2 cellular contexts compared by ENCODE assay signal in genomic region chr14:81423504-81423903, GRCh38.
A peak's percentile ranks its signal among the peaks of the same experiment; 100 is the strongest.
TF ChIP-seq lines count a peak whose summit lies in the region.

No MANE protein-coding gene starts in this region.

TF ChIP-seq in liver, 16 proteins besides CTCF, POLR2A, EP300 and RAD21 (continued from another document):
- TF ChIP-seq ZBTB33 (IDR thresholded peaks at IDR 0.05) = no peak
- peak in 1 of 2 donors; percentile 63 for TF ChIP-seq EGR1 (IDR thresholded peaks at IDR 0.05; ENCODE audit: low read depth in 2 of 2)
- TF ChIP-seq SP1 (IDR thresholded peaks at IDR 0.05) = peak; percentile 13
- TF ChIP-seq RXRA (IDR thresholded peaks at IDR 0.05) = peak in 1 of 2 donors; percentile 6
- TF ChIP-seq HNF4A (conservative IDR thresholded peaks at IDR 0.05) = no peak

TF ChIP-seq in HepG2, 621 proteins besides CTCF, POLR2A, EP300 and RAD21 (continued from another document):
- TF ChIP-seq DBP (CRISPR knock-in tag; IDR thresholded peaks at IDR 0.05; ENCODE audit: not compliant biosample characterization) = no peak
- TF ChIP-seq ZNF652 (CRISPR knock-in tag; IDR thresholded peaks at IDR 0.05; ENCODE audit: borderline replicate concordance, low read depth) = no peak
- TF ChIP-seq HMG20B (CRISPR knock-in tag; conservative IDR thresholded peaks at IDR 0.05) = no peak
- TF ChIP-seq PAWR (CRISPR knock-in tag; IDR thresholded peaks at IDR 0.05; ENCODE audit: borderline replicate concordance) = no peak
- no peak for TF ChIP-seq SCMH1 (CRISPR knock-in tag; IDR thresholded peaks at IDR 0.05; ENCODE audit: borderline replicate concordance)
- TF ChIP-seq ZHX1 (CRISPR knock-in tag; IDR thresholded peaks at IDR 0.05; ENCODE audit: low read depth) = no peak
- TF ChIP-seq CCDC6 (CRISPR knock-in tag; IDR thresholded peaks at IDR 0.05) = no peak
- no peak for TF ChIP-seq ZFP82 (CRISPR knock-in tag; IDR thresholded peaks at IDR 0.05; ENCODE audit: borderline replicate concordance)
- no peak for TF ChIP-seq ZBTB7B (CRISPR knock-in tag; IDR thresholded peaks at IDR 0.05)
TF ChIP-seq in HepG2: peak in this region for 0.
